8 cellular contexts compared by ENCODE assay signal in genomic region chr6:119348308-119349040, GRCh38. TPM values are rescaled to one million over a fixed set of nuclear protein-coding genes. Genes with fewer than 3 reads are reported as not detected.
DNase-seq lines count a peak whose midpoint lies in the region; ATAC-seq, FAIRE-seq and TF ChIP-seq lines count a peak whose summit lies in the region.

No MANE protein-coding gene starts in this region.

- no peak for TF ChIP-seq CTCF in epithelial cell of esophagus (IDR thresholded peaks at IDR 0.05; ENCODE audit: insufficient read depth, low read depth, low read length, missing control alignments)
- TF ChIP-seq CTCF in natural killer cell (IDR thresholded peaks at IDR 0.05) = no peak
- TF ChIP-seq CTCF in type B pancreatic cell (conservative IDR thresholded peaks at IDR 0.05) = no peak
- no peak for TF ChIP-seq CTCF in D721Med (IDR thresholded peaks at IDR 0.05; ENCODE audit: insufficient read depth, missing control alignments)

- H3K4me3 ChIP-seq in Jurkat, Clone E6-1 (ENCODE audit: low read length) = peak overlapping the region; percentile 75
- H3K4me3 ChIP-seq in epithelial cell of esophagus (ENCODE audit: low read length) = peak overlapping the region; percentile 63

- no peak for FAIRE-seq in D721Med (lab: Jason Lieb, UNC)

- H3K36me3 Mint-ChIP-seq in activated CD8-positive, alpha-beta memory T cell treated with anti-CD3 and anti-CD28 coated beads, Interleukin-2, amount 10 ng/mL, durations not matched to agents 7 days and 5 days = peaks cover 31% of the 10 kb centered on the region
- H3K36me3 Mint-ChIP-seq in natural killer cell (no peaks in the 10 kb centered on the region), type B pancreatic cell (peaks cover 15% of the 10 kb centered on the region)

- H3K4me1 Mint-ChIP-seq in activated CD8-positive, alpha-beta memory T cell treated with anti-CD3 and anti-CD28 coated beads, Interleukin-2, amount 10 ng/mL, durations not matched to agents 7 days and 5 days = peaks cover 51% of the 10 kb centered on the region
- peaks cover 51 to 56% of the 10 kb centered on the region in 2 donors for H3K4me1 Mint-ChIP-seq in natural killer cell
- peaks cover 33% of the 10 kb centered on the region for H3K4me1 Mint-ChIP-seq in type B pancreatic cell (ENCODE audit: unreplicated experiment)

- CTCF ChIA-PET in activated CD8-positive, alpha-beta memory T cell treated with anti-CD3 and anti-CD28 coated beads, Interleukin-2, amount 10 ng/mL, durations not matched to agents 7 days and 5 days (lab: Charles Lee) = interaction anchor here (1.0 to 4.2 kb wide), 8 partner anchors 10 to 320 kb away, joined by 3 to 35 read pairs (median 12); no protein-coding TSS in a partner anchor

- peak; percentile 25 for DNase-seq in AG08395 (ENCODE audit: low spot score)
- DNase-seq in Jurkat, Clone E6-1 (ENCODE audit: low read depth, low spot score) = no peak
- peak; percentile 63 for DNase-seq in activated CD8-positive, alpha-beta memory T cell treated with anti-CD3 and anti-CD28 coated beads, Interleukin-2, amount 10 ng/mL, durations not matched to agents 7 days and 5 days
- peak; percentile 11 for DNase-seq in epithelial cell of esophagus (ENCODE audit: low read depth)
- peak; percentile 39 for DNase-seq in natural killer cell
- DNase-seq in type B pancreatic cell (ENCODE audit: extremely low spot score, unreplicated experiment) = peak; percentile 75
- no peak for DNase-seq in D721Med (ENCODE audit: insufficient read length, low spot score)

- H3K4me3 Mint-ChIP-seq in activated CD8-positive, alpha-beta memory T cell treated with anti-CD3 and anti-CD28 coated beads, Interleukin-2, amount 10 ng/mL, durations not matched to agents 7 days and 5 days = peak overlapping the region; percentile 91
- H3K4me3 Mint-ChIP-seq in natural killer cell (peak overlapping the region; percentile 93), type B pancreatic cell (peak overlapping the region; percentile 92)

- H3K27ac Mint-ChIP-seq in activated CD8-positive, alpha-beta memory T cell treated with anti-CD3 and anti-CD28 coated beads, Interleukin-2, amount 10 ng/mL, durations not matched to agents 7 days and 5 days = peak overlapping the region; percentile 86
- peak overlapping the region; percentile 88 to 94 for H3K27ac Mint-ChIP-seq in natural killer cell
- H3K27ac Mint-ChIP-seq in type B pancreatic cell = peak overlapping the region; percentile 77

- ATAC-seq in GM19328 (IDR thresholded peaks at IDR 0.05; ENCODE audit: unreplicated experiment) = peak; percentile 4
- ATAC-seq in activated CD8-positive, alpha-beta memory T cell treated with anti-CD3 and anti-CD28 coated beads, Interleukin-2, amount 10 ng/mL, durations not matched to agents 7 days and 5 days = peak; percentile 5
- no peak for ATAC-seq in natural killer cell

- intact Hi-C loops in natural killer cell (cut with micrococcal nuclease) = loop anchor here (1.0 to 5.0 kb wide), 2 partner anchors 34 to 456 kb away; partner anchors contain the start of gene ASF1A

- no peaks in the 10 kb centered on the region for H3K27me3 Mint-ChIP-seq in activated CD8-positive, alpha-beta memory T cell treated with anti-CD3 and anti-CD28 coated beads, Interleukin-2, amount 10 ng/mL, durations not matched to agents 7 days and 5 days
- H3K27me3 Mint-ChIP-seq in natural killer cell (ENCODE audit: low read depth in 2 of 2) = no peaks in the 10 kb centered on the region
- peaks cover 10% of the 10 kb centered on the region for H3K27me3 Mint-ChIP-seq in type B pancreatic cell

- no peaks in the 10 kb centered on the region for H3K9me3 Mint-ChIP-seq in activated CD8-positive, alpha-beta memory T cell treated with anti-CD3 and anti-CD28 coated beads, Interleukin-2, amount 10 ng/mL, durations not matched to agents 7 days and 5 days (ENCODE audit: low read depth)
- H3K9me3 Mint-ChIP-seq in natural killer cell (no peaks in the 10 kb centered on the region), type B pancreatic cell (no peaks in the 10 kb centered on the region)

RNA-seq across cellular contexts. Expression of gene MAN1A1, which starts 1.1 kb away (rescaled TPM):
- 12.2 TPM for polyA plus RNA-seq in Jurkat, Clone E6-1 (2012; ENCODE audit: insufficient read depth, insufficient read length)
- 10 to 100 TPM; 34.8 to 38.4 TPM for total RNA-seq in activated CD8-positive, alpha-beta memory T cell treated with anti-CD3 and anti-CD28 coated beads, Interleukin-2, amount 10 ng/mL, durations not matched to agents 7 days and 5 days
- total RNA-seq in natural killer cell (10 to 100 TPM; 45.6 to 54.6 (median 53.6) TPM), type B pancreatic cell (ENCODE audit: low replicate concordance) (52.2 and 74.2 TPM in 2 replicates)

Comparison
In these comparisons a context has a peak if more than half of its experiments do, and no peak if none do; other contexts are left out.
1. DNase-seq: peak in AG08395 (single experiment), activated CD8-positive, alpha-beta memory T cell treated with anti-CD3 and anti-CD28 coated beads, Interleukin-2, amount 10 ng/mL, durations not matched to agents 7 days and 5 days (single experiment), epithelial cell of esophagus (single experiment), natural killer cell (single experiment) and type B pancreatic cell (single experiment); none in Jurkat, Clone E6-1 (single experiment) and D721Med (single experiment).
2. ATAC-seq: peak in GM19328 (single experiment) and activated CD8-positive, alpha-beta memory T cell treated with anti-CD3 and anti-CD28 coated beads, Interleukin-2, amount 10 ng/mL, durations not matched to agents 7 days and 5 days (single experiment); none in natural killer cell (0 of 3).
3. Peak in every context shown above with its lines, with median percentiles within 50 percentile points of each other: H3K27ac Mint-ChIP-seq and H3K4me3 Mint-ChIP-seq.